ENCODE assay signal across 19 cellular contexts in the genomic region with DNA sequence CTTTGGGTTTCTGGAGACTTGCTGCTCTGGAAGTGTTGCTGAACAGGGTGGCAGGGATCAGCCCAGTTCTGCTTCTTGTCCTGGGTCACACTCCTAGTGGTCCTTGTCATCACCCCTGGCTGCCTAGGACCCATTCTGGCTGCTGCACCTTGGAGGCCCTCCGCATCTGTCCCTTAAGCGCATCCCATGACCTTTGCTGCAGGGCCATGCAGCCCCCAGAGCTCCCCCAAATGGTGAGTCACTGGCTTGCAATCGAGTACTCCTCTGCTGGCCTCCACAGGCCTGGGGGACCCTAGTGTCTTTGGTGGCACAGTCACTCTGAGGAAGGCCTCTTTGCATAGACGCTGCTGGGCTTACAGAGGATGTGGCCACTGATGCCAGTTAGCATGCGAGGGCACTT.
DNase-seq lines count a peak whose midpoint lies in the region; ATAC-seq, FAIRE-seq and TF ChIP-seq lines count a peak whose summit lies in the region.
"Had no signal": no experiment of that assay in that cellular context is flagged by ENCODE, and none has a peak within 500 bp of the region (broad histone marks: within the 10 kb centered on the region; RNA-seq: fewer than 3 reads in every experiment).

No MANE protein-coding gene starts in this region.

- H3K9me3 ChIP-seq in HepG2 (ENCODE audit: low read length) (no peaks in the 10 kb centered on the region), right lobe of liver (no peaks in the 10 kb centered on the region), H1 (ENCODE audit: insufficient read depth in 2 of 2, low read depth in 1 of 2, low read length in 1 of 2) (0 out of 4 replicates have a peak, but pooled peaks cover 0 to 2% of the 10 kb centered on the region in 2 experiments), neural progenitor cell (ENCODE audit: low read depth) (no peaks in the 10 kb centered on the region)
- H3K9me3 ChIP-seq in naive thymus-derived CD4-positive, alpha-beta T cell (ENCODE audit: control insufficient read depth in 2 of 3, low read length in 3 of 3), result no peaks in the 10 kb centered on the region
- H3K9me3 ChIP-seq: Caco-2, HAP-1 had no signal

- no peak overlapping the region for H3K14ac ChIP-seq in H1 (ENCODE audit: insufficient read length)

- H3K4me1 ChIP-seq in HepG2 (ENCODE audit: insufficient read depth, low read length) (no peaks in the 10 kb centered on the region), right lobe of liver (no peaks in the 10 kb centered on the region), H1 (replicated peaks in 1 of 4; ENCODE audit: control insufficient read depth in 3 of 4, insufficient read depth in 4 of 4, low read length in 3 of 4) (no peaks in the 10 kb centered on the region), neural progenitor cell (no peaks in the 10 kb centered on the region)
- H3K4me1 ChIP-seq in naive thymus-derived CD4-positive, alpha-beta T cell (ENCODE audit: control insufficient read depth in 2 of 2, insufficient read depth in 2 of 2, low read length in 2 of 2), result no peaks in the 10 kb centered on the region
- H3K4me1 ChIP-seq: A549, Caco-2, HAP-1 had no signal

- H3K27me3 ChIP-seq in HepG2 (ENCODE audit: control insufficient read depth in 1 of 2, insufficient read depth in 2 of 2, low read length in 2 of 2), result peaks cover 0 to 15% of the 10 kb centered on the region in 2 experiments; a peak in 3 of 5 replicates
- H3K27me3 ChIP-seq in right lobe of liver, result no peaks in the 10 kb centered on the region
- no peaks in the 10 kb centered on the region for H3K27me3 ChIP-seq in H1 (replicated peaks in 1 of 4; ENCODE audit: control insufficient read depth in 3 of 4, extremely low read depth in 1 of 4, insufficient read depth in 3 of 4, low read length in 3 of 4)
- no peaks in the 10 kb centered on the region for H3K27me3 ChIP-seq in neural progenitor cell
- H3K27me3 ChIP-seq in naive thymus-derived CD4-positive, alpha-beta T cell (ENCODE audit: control insufficient read depth in 2 of 2, insufficient read depth in 2 of 2, low read length in 2 of 2), result no peaks in the 10 kb centered on the region

- no peak for FAIRE-seq in HepG2 (lab: Jason Lieb, UNC)
- FAIRE-seq in H1 (lab: Jason Lieb, UNC), result no peak
- FAIRE-seq: A549, D721Med, G401.6, GM12891, GM19239 had no signal

- H3K23me2 ChIP-seq in H1 (ENCODE audit: low read depth, low read length), result peaks cover 7% of the 10 kb centered on the region; the same call in 1 of the 2 replicates

- H3K36me3 ChIP-seq in HepG2 (replicated peaks in 1 of 2; ENCODE audit: control insufficient read depth in 1 of 2, insufficient read depth in 2 of 2, low read length in 2 of 2), result no peaks in the 10 kb centered on the region
- no peaks in the 10 kb centered on the region for H3K36me3 ChIP-seq in right lobe of liver
- H3K36me3 ChIP-seq in H1 (ENCODE audit: control insufficient read depth in 2 of 4, insufficient read depth in 4 of 4, low read length in 3 of 4), result no peaks in the 10 kb centered on the region
- no peaks in the 10 kb centered on the region for H3K36me3 ChIP-seq in neural progenitor cell
- no peaks in the 10 kb centered on the region for H3K36me3 ChIP-seq in naive thymus-derived CD4-positive, alpha-beta T cell (ENCODE audit: control insufficient read depth in 2 of 3, insufficient read depth in 3 of 3, low read length in 3 of 3)
- H3K36me3 ChIP-seq: HAP-1 had no signal

- H3K27me3 Mint-ChIP-seq in neural progenitor cell (ENCODE audit: insufficient read depth, low read depth), result peaks cover 2% of the 10 kb centered on the region
- H3K27me3 Mint-ChIP-seq in naive thymus-derived CD4-positive, alpha-beta T cell, result peaks cover 10 to 50% (median 20%) of the 10 kb centered on the region in 5 donors

- H3F3A ChIP-seq in neural progenitor cell (ENCODE audit: low read depth), result no peaks in the 10 kb centered on the region

- TF ChIP-seq RAD21 in HepG2 (CRISPR knock-in tag; IDR thresholded peaks at IDR 0.05) (no peak), H1 (IDR thresholded peaks at IDR 0.05 in 1 of 2, conservative IDR thresholded peaks at IDR 0.05 in 1 of 2; ENCODE audit: low read depth in 2 of 2, low read length in 2 of 2) (peak; percentile 31 to 49; a peak in 3 of 4 replicates)

- no peak overlapping the region for H3K4ac ChIP-seq in H1 (replicated peaks; ENCODE audit: insufficient read length, low read depth, low read length)

- peaks cover 8% of the 10 kb centered on the region for H3K9me3 Mint-ChIP-seq in neural progenitor cell
- H3K9me3 Mint-ChIP-seq in naive thymus-derived CD4-positive, alpha-beta T cell, result peaks cover 0 to 21% (median 8%) of the 10 kb centered on the region in 11 donors
- H3K9me3 Mint-ChIP-seq: CD4-positive, alpha-beta T cell had no signal

- CTCF ChIA-PET in HepG2 (lab: Yijun Ruan, JAX; ENCODE audit: low intra/inter-chr PET ratio, low total read pairs), result no interaction called here
- CTCF ChIA-PET in H1 (lab: Charles Lee; ENCODE audit: partially characterized antibody), result no interaction called here
- CTCF ChIA-PET in naive thymus-derived CD4-positive, alpha-beta T cell (lab: Charles Lee), result no interaction called here

- H3K27ac Mint-ChIP-seq in neural progenitor cell, result no peak overlapping the region
- H3K27ac Mint-ChIP-seq in naive thymus-derived CD4-positive, alpha-beta T cell, result no peak overlapping the region
- H3K27ac Mint-ChIP-seq: CD4-positive, alpha-beta T cell had no signal

- H3K4me3 ChIP-seq in HepG2 (replicated peaks in 1 of 3; ENCODE audit: insufficient read depth in 1 of 3, low read depth in 2 of 3, low read length in 3 of 3) (no peak overlapping the region), right lobe of liver (no peak overlapping the region), H1 (ENCODE audit: extremely low read depth in 1 of 4, insufficient read depth in 2 of 4, low read depth in 3 of 4, low read length in 4 of 4) (no peak overlapping the region), neural progenitor cell (no peak overlapping the region)
- no peak overlapping the region for H3K4me3 ChIP-seq in naive thymus-derived CD4-positive, alpha-beta T cell (ENCODE audit: low read length)
- H3K4me3 ChIP-seq: A549, GM23248, HAP-1 had no signal

- H3K9ac ChIP-seq in HepG2 (ENCODE audit: insufficient read depth, low read depth, low read length), result no peak overlapping the region
- H3K9ac ChIP-seq in H1 (replicated peaks in 1 of 4; ENCODE audit: extremely low read depth in 1 of 4, low read depth in 3 of 4, low read length in 3 of 4), result no peak overlapping the region
- H3K9ac ChIP-seq in neural progenitor cell, result no peak overlapping the region
- H3K9ac ChIP-seq: GM23248 had no signal

- in situ Hi-C loops in HepG2 (cut with HindIII; ENCODE audit: extremely low pct_ligation_motif_present, low pct_unique_long_range_greater_than_20kb), result no loop called here

- no peaks in the 10 kb centered on the region for H3K79me1 ChIP-seq in H1 (ENCODE audit: low read depth, low read length)

- intact Hi-C loops in HepG2 (cut with micrococcal nuclease; ENCODE audit: unreplicated experiment) (no loop called here), right lobe of liver (cut with DNase I) (no loop called here)
- intact Hi-C loops in naive thymus-derived CD4-positive, alpha-beta T cell (cut with micrococcal nuclease), result no loop called here

- WGBS in HepG2 (ENCODE audit: low lambda C conversion rate), result 29% methylated on average over 3 of the region's 5 CpGs
- 20% methylated on average over 1 of the region's 5 CpGs for WGBS in right lobe of liver (ENCODE audit: insufficient coverage, low coverage, low lambda C conversion rate, missing lambda C conversion rate)
- WGBS in H1 (ENCODE audit: extremely low coverage in 1 of 2, insufficient coverage in 1 of 2, insufficient read length in 1 of 2, insufficient replicate concordance in 2 of 2, low coverage in 1 of 2, low lambda C conversion rate in 2 of 2, missing lambda C conversion rate in 1 of 2), 2 experiments, result 67% methylated on average over 4 of the region's 5 CpGs; no CpG with 5 or more reads in 1 of the 2 experiments

- TF ChIP-seq POLR2A in HepG2 (IDR thresholded peaks at IDR 0.05; ENCODE audit: insufficient read depth in 1 of 2, low read depth in 2 of 2, low read length in 2 of 2) (no peak), right lobe of liver (IDR thresholded peaks at IDR 0.05) (no peak), H1 (IDR thresholded peaks at IDR 0.05; ENCODE audit: control extremely low read depth in 1 of 2, low read depth in 2 of 2, low read length in 2 of 2) (no peak)

- H4K5ac ChIP-seq in H1 (ENCODE audit: insufficient read length, low read depth, low read length), result no peak overlapping the region

- H2BK15ac ChIP-seq in H1 (ENCODE audit: low read length), result no peak overlapping the region

- no peaks in the 10 kb centered on the region for H3K36me3 Mint-ChIP-seq in neural progenitor cell
- no peaks in the 10 kb centered on the region for H3K36me3 Mint-ChIP-seq in naive thymus-derived CD4-positive, alpha-beta T cell

- no peak overlapping the region for H2AFZ ChIP-seq in HepG2 (ENCODE audit: low read length)
- no peak overlapping the region for H2AFZ ChIP-seq in H1 (ENCODE audit: low read length)
- no peak overlapping the region for H2AFZ ChIP-seq in neural progenitor cell (replicated peaks)
- H2AFZ ChIP-seq: GM23248 had no signal

- H2AK5ac ChIP-seq in H1 (ENCODE audit: low read depth, low read length), result no peak overlapping the region

- H2BK120ac ChIP-seq in H1 (replicated peaks; ENCODE audit: low read depth, low read length), result no peak overlapping the region

- H4K20me1 ChIP-seq in HepG2 (ENCODE audit: insufficient read depth, low read length) (no peaks in the 10 kb centered on the region), H1 (replicated peaks in 1 of 2; ENCODE audit: control insufficient read depth in 1 of 2, insufficient read depth in 2 of 2, low read length in 2 of 2) (no peaks in the 10 kb centered on the region), neural progenitor cell (ENCODE audit: low read depth) (no peaks in the 10 kb centered on the region)

- H4K91ac ChIP-seq in H1 (replicated peaks; ENCODE audit: insufficient read length, low read length), result no peak overlapping the region

- 0 out of 2 replicates have a peak, but pooled peaks have one; percentile 16 for TF ChIP-seq CTCF in HepG2 (CRISPR knock-in tag; IDR thresholded peaks at IDR 0.05)
- TF ChIP-seq CTCF in right lobe of liver (IDR thresholded peaks at IDR 0.05), result no peak
- TF ChIP-seq CTCF in H1 (IDR thresholded peaks at IDR 0.05; ENCODE audit: control extremely low read depth in 1 of 3, insufficient read depth in 1 of 3, low read depth in 1 of 3, low read length in 3 of 3), result peak; percentile 32 to 52 (median 33); a peak in 3 of 4 replicates
- peak; percentile 6 for TF ChIP-seq CTCF in neural progenitor cell (IDR thresholded peaks at IDR 0.05)

- no peak overlapping the region for H2BK20ac ChIP-seq in H1 (ENCODE audit: low read length)

- H3K79me2 ChIP-seq in HepG2 (ENCODE audit: insufficient read depth, low read length) (no peaks in the 10 kb centered on the region), H1 (ENCODE audit: control insufficient read depth in 1 of 2, insufficient read depth in 2 of 2, low read length in 2 of 2) (no peaks in the 10 kb centered on the region), neural progenitor cell (ENCODE audit: low read depth) (no peaks in the 10 kb centered on the region)

- no peak overlapping the region for H2BK5ac ChIP-seq in H1 (ENCODE audit: low read depth, low read length)

- peaks cover 3% of the 10 kb centered on the region for H3K4me1 Mint-ChIP-seq in neural progenitor cell
- H3K4me1 Mint-ChIP-seq in naive thymus-derived CD4-positive, alpha-beta T cell, result no peaks in the 10 kb centered on the region

- ATAC-seq in HepG2 (no peak; the same call in 2 of the 3 replicates), right lobe of liver (no peak)
- ATAC-seq in naive thymus-derived CD4-positive, alpha-beta T cell, result no peak
- ATAC-seq: A549 had no signal

- H3K56ac ChIP-seq in H1 (replicated peaks; ENCODE audit: insufficient read length, low read depth, low read length), result no peak overlapping the region

- BruUV-seq in HepG2 (replicated peaks; lab: Mats Ljungman, UMichigan), result no TSS peak

- DNase-seq in HepG2 (ENCODE audit: low spot score) (no peak), right lobe of liver (no peak), H1 (ENCODE audit: low read depth in 1 of 2, low spot score in 2 of 2) (no peak), neural progenitor cell (ENCODE audit: low spot score) (no peak), SW 1271 (lab: John Stamatoyannopoulos, UW) (no peak), retina (no peak)
- DNase-seq in naive thymus-derived CD4-positive, alpha-beta T cell, result no peak
- DNase-seq: AML-193; Caco-2; CD4-positive, alpha-beta T cell; GM23248 had no signal

- H2BK12ac ChIP-seq in H1 (ENCODE audit: low read depth, low read length), result no peak overlapping the region

- no peak for TF ChIP-seq EP300 in HepG2 (IDR thresholded peaks at IDR 0.05; ENCODE audit: low read depth in 2 of 2, low read length in 2 of 2)
- no peak for TF ChIP-seq EP300 in HepG2 (CRISPR knock-in tag; IDR thresholded peaks at IDR 0.05; ENCODE audit: borderline replicate concordance)
- no peak for TF ChIP-seq EP300 in H1 (IDR thresholded peaks at IDR 0.05; ENCODE audit: borderline replicate concordance in 1 of 2, low read depth in 2 of 2, low read length in 2 of 2)

- no peak overlapping the region for H3K4me3 Mint-ChIP-seq in neural progenitor cell
- H3K4me3 Mint-ChIP-seq in naive thymus-derived CD4-positive, alpha-beta T cell, result no peak overlapping the region
- H3K4me3 Mint-ChIP-seq: CD4-positive, alpha-beta T cell had no signal

- H3K27ac ChIP-seq in HepG2 (ENCODE audit: extremely low read length, insufficient read depth, low read length), result no peak overlapping the region
- no peak overlapping the region for H3K27ac ChIP-seq in right lobe of liver
- H3K27ac ChIP-seq in H1 (ENCODE audit: low read depth, low read length), result no peak overlapping the region
- no peak overlapping the region for H3K27ac ChIP-seq in neural progenitor cell
- no peak overlapping the region for H3K27ac ChIP-seq in naive thymus-derived CD4-positive, alpha-beta T cell (ENCODE audit: low read depth, low read length)
- H3K27ac ChIP-seq: 22Rv1, A549, C4-2B, GM23248 had no signal

- POLR2A ChIA-PET in HepG2 (lab: Yijun Ruan, JAX) (no interaction called here), H1 (lab: Charles Lee; ENCODE audit: partially characterized antibody) (no interaction called here)
- POLR2A ChIA-PET in naive thymus-derived CD4-positive, alpha-beta T cell (lab: Charles Lee), result no interaction called here

- H3K23ac ChIP-seq in H1 (ENCODE audit: insufficient read length), result no peak overlapping the region

- H3K4me2 ChIP-seq in HepG2 (ENCODE audit: low read depth, low read length) (no peak overlapping the region), H1 (ENCODE audit: insufficient read depth in 1 of 2, low read depth in 2 of 2, low read length in 2 of 2) (no peak overlapping the region; a peak in 1 of 4 replicates), neural progenitor cell (no peak overlapping the region)
- H3K4me2 ChIP-seq: A549 had no signal

- H3K18ac ChIP-seq in H1 (ENCODE audit: extremely low read depth, low read length), result no peak overlapping the region

- peak overlapping the region; percentile 25; the same call in 1 of the 2 replicates for H4K8ac ChIP-seq in H1 (ENCODE audit: extremely low read depth, insufficient read depth, low read length)

Comparison
In these comparisons a context has a peak if more than half of its experiments do, and no peak if none do; other contexts are left out.
1. CTCF ChIP-seq: peak in HepG2 (single experiment), H1 (3 of 3) and neural progenitor cell (single experiment); none in right lobe of liver (0 of 4).